In the genomic region with DNA sequence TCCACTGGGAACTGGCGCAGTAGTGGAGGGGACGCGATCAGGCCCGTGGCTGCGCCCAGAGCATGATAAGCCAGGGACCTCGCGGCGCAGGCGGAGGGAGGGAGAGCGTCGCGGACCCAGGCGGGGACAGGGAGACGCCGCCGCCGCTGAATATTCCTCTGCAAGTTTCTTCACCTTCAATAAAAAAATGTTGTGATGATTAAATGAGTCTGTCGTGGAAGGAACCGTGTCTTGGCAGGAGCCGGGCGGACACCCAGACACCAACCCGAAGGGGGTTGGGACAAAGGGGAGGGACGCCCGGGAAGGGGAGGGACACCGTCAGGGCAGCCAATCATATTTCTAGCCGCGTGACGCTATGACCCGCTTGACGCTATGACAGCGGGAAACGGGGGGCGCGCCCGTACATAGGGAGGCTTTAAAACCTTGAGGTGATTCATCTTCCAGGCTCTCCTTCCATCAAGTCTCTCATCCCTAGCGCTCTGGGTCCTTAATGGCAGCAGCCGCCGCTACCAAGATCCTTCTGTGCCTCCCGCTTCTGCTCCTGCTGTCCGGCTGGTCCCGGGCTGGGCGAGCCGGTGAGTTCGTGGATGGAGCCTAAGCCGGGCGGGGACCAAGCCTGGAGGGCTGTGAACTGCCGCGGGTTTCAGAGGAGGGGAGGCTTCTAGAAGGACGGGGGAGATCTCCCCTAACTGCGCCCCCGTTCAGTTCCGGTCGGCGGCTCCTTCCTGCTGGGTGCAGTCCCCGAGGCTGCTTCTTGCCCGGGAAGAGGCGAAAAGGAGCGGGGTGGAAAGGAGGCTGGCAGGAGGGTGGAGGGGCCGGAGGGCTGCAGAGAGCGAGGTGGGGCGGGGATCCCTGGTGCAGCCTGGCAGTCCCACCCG, we compare ENCODE assay signal across 8 cellular contexts. TPM values are rescaled to one million over a fixed set of nuclear protein-coding genes. Genes with fewer than 3 reads are reported as not detected.
DNase-seq lines count a peak whose midpoint lies in the region; ATAC-seq, FAIRE-seq and TF ChIP-seq lines count a peak whose summit lies in the region.

Gene ULBP2, plus strand, starts transcription at position 432 of the 878 bp plus-strand sequence. Its CDS starts 59 bp downstream, at position 491.

- no peaks in the 10 kb centered on the region for H3K9me2 ChIP-seq in OCI-LY1 (ENCODE audit: low read depth, low read length)

- intact Hi-C loops in Calu3 (cut with micrococcal nuclease; ENCODE audit: unreplicated experiment): no loop called here

- no TSS peak for BruUV-seq in Calu3 (replicated peaks; lab: Mats Ljungman, UMichigan)

- H4K20me1 ChIP-seq in OCI-LY1 (ENCODE audit: insufficient read depth, low read length): no peaks in the 10 kb centered on the region

- CTCF ChIA-PET in Calu3 (lab: Charles Lee): no interaction called here

- H3K4me3 ChIP-seq in OCI-LY1 (ENCODE audit: low read depth, low read length, poor library complexity, severe bottlenecking): peak within 1 kb of the TSS; percentile 63

- no peaks in the 10 kb centered on the region for H3K9me3 ChIP-seq in OCI-LY1 (ENCODE audit: low read length)

- ATAC-seq in HG03108 (IDR thresholded peaks at IDR 0.05; ENCODE audit: unreplicated experiment): no peak

- peak within 1 kb of the TSS; percentile 65 for H3K4me2 ChIP-seq in OCI-LY1 (ENCODE audit: low read length)

- no peak for FAIRE-seq in HTR-8/SVneo (lab: Jason Lieb, UNC)

- TF ChIP-seq CTCF in Calu3 (IDR thresholded peaks at IDR 0.05; ENCODE audit: unreplicated experiment) (no peak), OCI-LY1 (IDR thresholded peaks at IDR 0.05; ENCODE audit: low read length) (no peak), endothelial cell (IDR thresholded peaks at IDR 0.05; ENCODE audit: unreplicated experiment) (no peak), mesothelial cell of epicardium (IDR thresholded peaks at IDR 0.05; ENCODE audit: unreplicated experiment) (no peak)

- H3K9me3 Mint-ChIP-seq in Calu3 (ENCODE audit: low read depth, unreplicated experiment) (no peaks in the 10 kb centered on the region), endothelial cell (ENCODE audit: unreplicated experiment) (no peaks in the 10 kb centered on the region), mesothelial cell of epicardium (no peaks in the 10 kb centered on the region)

- no peaks in the 10 kb centered on the region for H3K79me2 ChIP-seq in OCI-LY1 (ENCODE audit: insufficient read depth, low read length)

- H3K36me3 Mint-ChIP-seq in Calu3 (ENCODE audit: insufficient read depth, unreplicated experiment): peaks cover 29% of the 10 kb centered on the region
- H3K36me3 Mint-ChIP-seq in endothelial cell (ENCODE audit: low read depth, unreplicated experiment): peaks cover 7% of the 10 kb centered on the region
- no peaks in the 10 kb centered on the region for H3K36me3 Mint-ChIP-seq in mesothelial cell of epicardium

- H3K27me3 Mint-ChIP-seq in Calu3 (ENCODE audit: unreplicated experiment): peaks cover 35% of the 10 kb centered on the region
- H3K27me3 Mint-ChIP-seq in endothelial cell (ENCODE audit: unreplicated experiment): peaks cover 29% of the 10 kb centered on the region
- H3K27me3 Mint-ChIP-seq in mesothelial cell of epicardium (ENCODE audit: low read depth): peaks cover 91% of the 10 kb centered on the region

- H3K27ac Mint-ChIP-seq in Calu3 (ENCODE audit: unreplicated experiment) (no peak within 1 kb of the TSS), endothelial cell (ENCODE audit: unreplicated experiment) (peak within 1 kb of the TSS; percentile 77), mesothelial cell of epicardium (no peak within 1 kb of the TSS)

- peaks cover 10% of the 10 kb centered on the region for H3K4me1 Mint-ChIP-seq in Calu3 (ENCODE audit: low read depth, unreplicated experiment)
- peaks cover 14% of the 10 kb centered on the region for H3K4me1 Mint-ChIP-seq in endothelial cell (ENCODE audit: unreplicated experiment)
- peaks cover 18% of the 10 kb centered on the region for H3K4me1 Mint-ChIP-seq in mesothelial cell of epicardium

- no peak within 1 kb of the TSS for H3K27ac ChIP-seq in OCI-LY1 (ENCODE audit: low read depth, low read length, poor library complexity, severe bottlenecking)

- peak within 1 kb of the TSS; percentile 46 for H3K9ac ChIP-seq in OCI-LY1 (ENCODE audit: low read length)

- peaks cover 11% of the 10 kb centered on the region for H3K27me3 ChIP-seq in OCI-LY1 (ENCODE audit: insufficient read depth, low read length)

- no peaks in the 10 kb centered on the region for H3K36me3 ChIP-seq in OCI-LY1 (ENCODE audit: insufficient read depth, low read length)

- peak within 1 kb of the TSS; percentile 81 for H3K4me3 Mint-ChIP-seq in Calu3 (ENCODE audit: low read depth, unreplicated experiment)
- peak within 1 kb of the TSS; percentile 91 for H3K4me3 Mint-ChIP-seq in endothelial cell (ENCODE audit: unreplicated experiment)
- peak within 1 kb of the TSS; percentile 80 for H3K4me3 Mint-ChIP-seq in mesothelial cell of epicardium

- H3F3A ChIP-seq in OCI-LY1 (ENCODE audit: insufficient read depth, low read length): no peaks in the 10 kb centered on the region

- no peak within 1 kb of the TSS for H2AFZ ChIP-seq in OCI-LY1 (ENCODE audit: low read length)

- peaks cover 19% of the 10 kb centered on the region for H3K4me1 ChIP-seq in OCI-LY1 (ENCODE audit: insufficient read depth, low read length, severe bottlenecking)

- DNase-seq in Calu3: peak; percentile 75
- DNase-seq in HTR-8/SVneo (ENCODE audit: insufficient read length, low spot score): peak; percentile 90
- peak; percentile 93 for DNase-seq in activated CD8-positive, alpha-beta memory T cell treated with anti-CD3 and anti-CD28 coated beads, Interleukin-2, amount 50 U/mL, for 4 hours
- DNase-seq in endothelial cell (ENCODE audit: low spot score): peak; percentile 77
- DNase-seq in mesothelial cell of epicardium (ENCODE audit: low spot score in 2 of 2, unreplicated experiment in 2 of 2): no peak
- peak; percentile 72 for DNase-seq in stimulated activated CD8-positive, alpha-beta memory T cell treated with anti-CD3 and anti-CD28 coated beads, Interleukin-12 subunit alpha, Interleukin-12 subunit beta, amount 100 ng/mL, for 24 hours (ENCODE audit: extremely low read depth)

RNA-seq across cellular contexts. Expression of gene ULBP2, which starts in this region (rescaled TPM):
- 7.1 and 7.6 TPM in 2 replicates for total RNA-seq in Calu3 (2022)
- total RNA-seq in endothelial cell (ENCODE audit: unreplicated experiment): 9.9 TPM
- 0.23 to 0.42 TPM (median 0.24 TPM) in 3 replicates for total RNA-seq in mesothelial cell of epicardium

Comparison
In these comparisons a context has a peak if more than half of its experiments do, and no peak if none do; other contexts are left out.
1. DNase-seq: peak in Calu3 (single experiment), HTR-8/SVneo (single experiment), activated CD8-positive, alpha-beta memory T cell treated with anti-CD3 and anti-CD28 coated beads, Interleukin-2, amount 50 U/mL, for 4 hours (single experiment), endothelial cell (single experiment) and stimulated activated CD8-positive, alpha-beta memory T cell treated with anti-CD3 and anti-CD28 coated beads, Interleukin-12 subunit alpha, Interleukin-12 subunit beta, amount 100 ng/mL, for 24 hours (single experiment); none in mesothelial cell of epicardium (0 of 2).
2. Peak in every context shown above with its lines, with median percentiles within 50 percentile points of each other: H3K4me3 Mint-ChIP-seq.